In genomic region chr1:89460348-89460747, GRCh38 we compare ENCODE assay signal across 21 cellular contexts.
"Had no signal": no experiment of that assay in that cellular context is flagged by ENCODE, and none has a peak within 500 bp of the region (broad histone marks: within the 10 kb centered on the region; RNA-seq: fewer than 3 reads in every experiment).

No MANE protein-coding gene starts in this region.

- H3K27me3 ChIP-seq: cardiac muscle cell, left lung, right atrium auricular region had no signal

- H3K4me3 Mint-ChIP-seq: activated CD4-positive, alpha-beta memory T cell treated with anti-CD3 and anti-CD28 coated beads for 36 hours; activated naive CD8-positive, alpha-beta T cell treated with anti-CD3 and anti-CD28 coated beads for 36 hours; activated T-helper 17 cell treated with anti-CD3 and anti-CD28 coated beads, Interleukin-2, amount 50 U/mL, for 72 hours; dendritic cell treated with granulocyte-macrophage colony-stimulating factor and Interleukin-4, amounts not matched to agents 40 ng/mL and 50 ng/mL, for 4 days; nephron progenitor cell had no signal

- ATAC-seq: activated T-helper 17 cell treated with anti-CD3 and anti-CD28 coated beads, Interleukin-2, amount 50 U/mL, for 72 hours; gastroesophageal sphincter; heart left ventricle; left lung had no signal

- H3K36me3 ChIP-seq: cardiac muscle cell, esophagus muscularis mucosa, gastroesophageal sphincter, heart left ventricle, left lung, right atrium auricular region, thoracic aorta had no signal

- H3K9me3 Mint-ChIP-seq: activated CD4-positive, alpha-beta memory T cell treated with anti-CD3 and anti-CD28 coated beads for 36 hours; activated T-helper 17 cell treated with anti-CD3 and anti-CD28 coated beads, Interleukin-2, amount 50 U/mL, for 72 hours; dendritic cell treated with granulocyte-macrophage colony-stimulating factor and Interleukin-4, amounts not matched to agents 40 ng/mL and 50 ng/mL, for 4 days; nephron progenitor cell had no signal

- H3K36me3 Mint-ChIP-seq: activated CD4-positive, alpha-beta memory T cell treated with anti-CD3 and anti-CD28 coated beads for 36 hours had no signal

- DNase-seq: activated CD4-positive, alpha-beta memory T cell treated with anti-CD3 and anti-CD28 coated beads for 36 hours; activated naive CD4-positive, alpha-beta T cell; activated naive CD8-positive, alpha-beta T cell treated with anti-CD3 and anti-CD28 coated beads for 36 hours; activated T-cell treated with anti-CD3 and anti-CD28 coated beads, Interleukin-2, amount 50 U/mL, for 1 hour; amniotic stem cell; effector CD8-positive, alpha-beta T cell; heart left ventricle; kidney; left lung; midbrain; nephron progenitor cell; nucleus accumbens; stimulated activated CD4-positive, alpha-beta T cell treated with anti-CD3 and anti-CD28 coated beads, Interleukin-15, amount 100 ng/mL, for 24 hours; stimulated activated CD4-positive, alpha-beta T cell treated with anti-CD3 and anti-CD28 coated beads, Interleukin-4, amount 100 ng/mL, for 1 hour had no signal

- H3K4me1 Mint-ChIP-seq: nephron progenitor cell had no signal

- H3K9me3 ChIP-seq: esophagus muscularis mucosa, gastroesophageal sphincter, heart left ventricle, left lung, right atrium auricular region, thoracic aorta had no signal

- H3K4me1 ChIP-seq: esophagus muscularis mucosa, gastroesophageal sphincter, heart left ventricle, left lung, right atrium auricular region had no signal

- H3K4me3 ChIP-seq: cardiac muscle cell, esophagus muscularis mucosa, gastroesophageal sphincter, heart left ventricle, left lung, right atrium auricular region, thoracic aorta had no signal

- H3K27ac ChIP-seq: cardiac muscle cell, esophagus muscularis mucosa, gastroesophageal sphincter, heart left ventricle, left lung, right atrium auricular region, thoracic aorta had no signal

- H3K27ac Mint-ChIP-seq: activated CD4-positive, alpha-beta memory T cell treated with anti-CD3 and anti-CD28 coated beads for 36 hours; activated naive CD8-positive, alpha-beta T cell treated with anti-CD3 and anti-CD28 coated beads for 36 hours; activated T-helper 17 cell treated with anti-CD3 and anti-CD28 coated beads, Interleukin-2, amount 50 U/mL, for 72 hours; dendritic cell treated with granulocyte-macrophage colony-stimulating factor and Interleukin-4, amounts not matched to agents 40 ng/mL and 50 ng/mL, for 4 days; nephron progenitor cell had no signal
